12 cellular contexts compared by ENCODE assay signal in genomic region chr12:46450279-46450748, GRCh38.
DNase-seq lines count a peak whose midpoint lies in the region; ATAC-seq and TF ChIP-seq lines count a peak whose summit lies in the region.
"Had no signal": no experiment of that assay in that cellular context is flagged by ENCODE, and none has a peak within 500 bp of the region (broad histone marks: within the 10 kb centered on the region; RNA-seq: fewer than 3 reads in every experiment).

No MANE protein-coding gene starts in this region.

- H3K4me1 Mint-ChIP-seq in activated naive CD4-positive, alpha-beta T cell treated with anti-CD3 and anti-CD28 coated beads for 36 hours (ENCODE audit: low read depth): peaks cover 49% of the 10 kb centered on the region
- peaks cover 13% of the 10 kb centered on the region for H3K4me1 Mint-ChIP-seq in T-helper 17 cell

- H3K27ac ChIP-seq in body of pancreas: peak overlapping the region; percentile 50 to 78 (median 62)
- H3K27ac ChIP-seq in lower lobe of right lung: no peak overlapping the region
- peak overlapping the region; percentile 66 to 81 for H3K27ac ChIP-seq in uterus

- ATAC-seq in body of pancreas (peak; percentile 97), lower lobe of right lung (peak; percentile 21 to 54), T-helper 17 cell (no peak)
- ATAC-seq: natural killer cell treated with Interleukin-12 subunit alpha and Interleukin-12 subunit beta and Interleukin-15 and Interleukin-18, amount 100 ng/mL, for 72 hours; T-cell had no signal

- CTCF ChIA-PET in activated naive CD4-positive, alpha-beta T cell treated with anti-CD3 and anti-CD28 coated beads for 36 hours (lab: Charles Lee): interaction anchor here (0.8 to 1.0 kb wide), 2 partner anchors 8 to 94 kb away, joined by 3 read pairs; no protein-coding TSS in a partner anchor

- H3K27me3 Mint-ChIP-seq in activated naive CD4-positive, alpha-beta T cell treated with anti-CD3 and anti-CD28 coated beads for 36 hours (ENCODE audit: low read depth): no peaks in the 10 kb centered on the region
- no peaks in the 10 kb centered on the region for H3K27me3 Mint-ChIP-seq in T-helper 17 cell
- H3K27me3 Mint-ChIP-seq: T-cell had no signal

- H3K4me3 Mint-ChIP-seq in activated naive CD4-positive, alpha-beta T cell treated with anti-CD3 and anti-CD28 coated beads for 36 hours: no peak overlapping the region
- no peak overlapping the region for H3K4me3 Mint-ChIP-seq in T-helper 17 cell
- H3K4me3 Mint-ChIP-seq: natural killer cell treated with Interleukin-12 subunit alpha and Interleukin-12 subunit beta and Interleukin-15 and Interleukin-18, amount 100 ng/mL, for 72 hours had no signal

- H3K36me3 ChIP-seq in body of pancreas (replicated peaks in 1 of 2; ENCODE audit: insufficient read depth in 1 of 2, low read depth in 2 of 2) (no peaks in the 10 kb centered on the region), lower lobe of right lung (no peaks in the 10 kb centered on the region), uterus (no peaks in the 10 kb centered on the region)

- DNase-seq in activated naive CD4-positive, alpha-beta T cell treated with anti-CD3 and anti-CD28 coated beads for 36 hours: peak; percentile 34
- no peak for DNase-seq in activated naive CD4-positive, alpha-beta T cell treated with Interleukin-2 at 50 U/mL for 16 hours
- DNase-seq in body of pancreas (peak; percentile 96 to 99 (median 99)), lower lobe of right lung (peak; percentile 65), uterus (peak; percentile 70 to 78), COLO668 (lab: John Stamatoyannopoulos, UW; ENCODE audit: unreplicated experiment) (no peak), DMS 273 (lab: John Stamatoyannopoulos, UW; ENCODE audit: unreplicated experiment) (no peak), T-helper 17 cell (no peak)
- DNase-seq: activated gamma-delta T cell, NCI-H1092, T-cell had no signal

- no peaks in the 10 kb centered on the region for H3K9me3 ChIP-seq in body of pancreas
- H3K9me3 ChIP-seq in lower lobe of right lung: no peaks in the 10 kb centered on the region
- no peaks in the 10 kb centered on the region for H3K9me3 ChIP-seq in uterus
- no peaks in the 10 kb centered on the region for H3K9me3 ChIP-seq in T-helper 17 cell (ENCODE audit: control insufficient read depth, low read length, poor library complexity, severe bottlenecking)

- no peaks in the 10 kb centered on the region for H3K9me3 Mint-ChIP-seq in activated naive CD4-positive, alpha-beta T cell treated with anti-CD3 and anti-CD28 coated beads for 36 hours
- H3K9me3 Mint-ChIP-seq: natural killer cell treated with Interleukin-12 subunit alpha and Interleukin-12 subunit beta and Interleukin-15 and Interleukin-18, amount 100 ng/mL, for 72 hours; T-cell had no signal

- peak overlapping the region; percentile 47 for H3K27ac Mint-ChIP-seq in activated naive CD4-positive, alpha-beta T cell treated with anti-CD3 and anti-CD28 coated beads for 36 hours
- H3K27ac Mint-ChIP-seq in T-helper 17 cell: no peak overlapping the region
- H3K27ac Mint-ChIP-seq: natural killer cell treated with Interleukin-12 subunit alpha and Interleukin-12 subunit beta and Interleukin-15 and Interleukin-18, amount 100 ng/mL, for 72 hours had no signal

- H3K4me1 ChIP-seq in body of pancreas (peaks cover 52% of the 10 kb centered on the region), lower lobe of right lung (peaks cover 25% of the 10 kb centered on the region), uterus (peaks cover 2 to 5% of the 10 kb centered on the region in 2 donors)

- no peak for TF ChIP-seq CTCF in body of pancreas (IDR thresholded peaks at IDR 0.05)
- TF ChIP-seq CTCF in lower lobe of right lung (IDR thresholded peaks at IDR 0.05): no peak
- TF ChIP-seq CTCF in uterus (IDR thresholded peaks at IDR 0.05): no peak

- TF ChIP-seq POLR2A in body of pancreas (IDR thresholded peaks at IDR 0.05) (peak in 1 of 3 donors; percentile 42), uterus (IDR thresholded peaks at IDR 0.05) (no peak)

- no peaks in the 10 kb centered on the region for H3K27me3 ChIP-seq in body of pancreas
- H3K27me3 ChIP-seq in lower lobe of right lung (ENCODE audit: low read depth): no peaks in the 10 kb centered on the region
- H3K27me3 ChIP-seq in uterus: no peaks in the 10 kb centered on the region

- H3K4me3 ChIP-seq in body of pancreas: no peak overlapping the region
- H3K4me3 ChIP-seq in lower lobe of right lung: no peak overlapping the region
- no peak overlapping the region for H3K4me3 ChIP-seq in uterus

- intact Hi-C loops in activated naive CD4-positive, alpha-beta T cell treated with anti-CD3 and anti-CD28 coated beads for 36 hours (cut with micrococcal nuclease): loop anchor here (2.0 to 10.0 kb wide), 3 partner anchors 20 to 1124 kb away; no protein-coding TSS in a partner anchor
- intact Hi-C loops in body of pancreas (cut with DNase I): no loop called here
- intact Hi-C loops in lower lobe of right lung (cut with DNase I): no loop called here
- intact Hi-C loops in uterus (cut with DNase I; ENCODE audit: low total_unique reads): loop anchor here (10.0 kb wide), 1 partner anchor 46 kb away; no protein-coding TSS in a partner anchor

- no peaks in the 10 kb centered on the region for H3K36me3 Mint-ChIP-seq in activated naive CD4-positive, alpha-beta T cell treated with anti-CD3 and anti-CD28 coated beads for 36 hours (ENCODE audit: low read depth)
- peaks cover 3% of the 10 kb centered on the region for H3K36me3 Mint-ChIP-seq in T-helper 17 cell (ENCODE audit: low read depth)
- H3K36me3 Mint-ChIP-seq: natural killer cell treated with Interleukin-12 subunit alpha and Interleukin-12 subunit beta and Interleukin-15 and Interleukin-18, amount 100 ng/mL, for 72 hours; T-cell had no signal

- WGBS in body of pancreas, 2 donors: 0 to 33% methylated on average over 1 of the region's 1 CpG

Comparison
In these comparisons a context has a peak if more than half of its experiments do, and no peak if none do; other contexts are left out.
1. DNase-seq: peak in activated naive CD4-positive, alpha-beta T cell treated with anti-CD3 and anti-CD28 coated beads for 36 hours (single experiment), body of pancreas (4 of 4), lower lobe of right lung (single experiment) and uterus (2 of 2); none in activated naive CD4-positive, alpha-beta T cell treated with Interleukin-2 at 50 U/mL for 16 hours (single experiment), COLO668 (single experiment), DMS 273 (single experiment) and T-helper 17 cell (0 of 3).
2. intact Hi-C loops: an anchor here in activated naive CD4-positive, alpha-beta T cell treated with anti-CD3 and anti-CD28 coated beads for 36 hours (2.0 to 10.0 kb wide) and uterus (10.0 kb wide); none called in body of pancreas and lower lobe of right lung.